In the genomic region with DNA sequence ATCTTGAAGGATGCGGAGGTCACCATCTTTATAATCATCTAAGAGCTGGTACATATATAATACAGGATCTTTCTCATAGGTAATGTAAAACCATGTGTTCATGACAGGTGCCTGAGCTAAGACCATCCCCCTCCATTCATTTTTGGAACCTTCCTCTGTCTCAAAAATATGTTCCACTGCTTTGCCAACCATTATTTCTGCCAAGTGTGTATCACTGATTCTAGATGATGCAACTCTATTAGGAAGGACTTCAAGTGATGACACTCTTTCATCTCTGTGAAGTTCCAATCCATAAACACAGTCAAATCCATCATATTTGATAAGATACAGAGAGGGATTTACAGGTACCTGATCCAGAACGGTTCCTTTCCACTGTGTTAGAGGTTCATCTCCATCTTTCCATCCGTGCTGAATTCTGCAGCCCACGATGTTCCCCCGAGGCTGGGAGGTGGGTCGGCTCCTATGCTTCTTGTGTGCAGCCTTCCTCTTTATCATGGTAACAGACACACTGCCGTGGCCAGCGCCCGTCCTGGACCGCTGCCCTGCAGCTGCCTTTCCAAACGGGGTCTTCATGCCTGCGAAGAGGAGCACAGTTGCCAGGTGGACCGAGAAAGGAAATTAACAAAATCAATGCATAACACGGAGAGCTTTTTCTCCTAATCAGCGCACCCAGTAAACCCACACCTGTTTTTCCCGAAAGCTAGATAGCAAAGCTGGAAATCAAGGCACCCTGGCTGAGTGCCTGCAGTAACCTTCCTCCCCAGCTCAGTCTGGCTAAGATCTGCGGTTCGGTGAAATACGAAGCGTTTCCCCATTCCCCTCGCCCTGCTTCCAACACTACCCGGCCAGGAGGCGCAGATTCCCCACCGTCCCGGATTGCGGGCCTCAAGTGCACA, we compare ENCODE assay signal across 8 cellular contexts. TPM values are rescaled to one million over a fixed set of nuclear protein-coding genes. Genes with fewer than 3 reads are reported as not detected.
DNase-seq lines count a peak whose midpoint lies in the region; ATAC-seq and TF ChIP-seq lines count a peak whose summit lies in the region.

No MANE protein-coding gene starts in this region.

- H3K4me2 ChIP-seq in OCI-LY1 (ENCODE audit: low read length), result peak overlapping the region; percentile 76

- DNase-seq in epithelial cell of prostate (ENCODE audit: low read depth, low spot score) (no peak), pons (ENCODE audit: low spot score) (no peak), NCI-H524 treated with DMSO at 0.1 percent for 48 hours (lab: John Stamatoyannopoulos, UW) (no peak), islet precursor cell (no peak), NCI-H1105 (lab: John Stamatoyannopoulos, UW) (no peak)
- DNase-seq in natural killer cell treated with Interleukin-12 subunit alpha and Interleukin-12 subunit beta and Interleukin-15 and Interleukin-18, amount 100 ng/mL, for 72 hours (ENCODE audit: low spot score), result no peak

- no peak for TF ChIP-seq CTCF in OCI-LY1 (IDR thresholded peaks at IDR 0.05; ENCODE audit: low read length)

- no peaks in the 10 kb centered on the region for H3F3A ChIP-seq in OCI-LY1 (ENCODE audit: insufficient read depth, low read length)

- peak; percentile 25 for ATAC-seq in GM18909 (IDR thresholded peaks at IDR 0.05; ENCODE audit: poor library complexity, unreplicated experiment)
- peak; percentile 9 to 32 for ATAC-seq in natural killer cell treated with Interleukin-12 subunit alpha and Interleukin-12 subunit beta and Interleukin-15 and Interleukin-18, amount 100 ng/mL, for 72 hours

- H3K36me3 Mint-ChIP-seq in natural killer cell treated with Interleukin-12 subunit alpha and Interleukin-12 subunit beta and Interleukin-15 and Interleukin-18, amount 100 ng/mL, for 72 hours, result peaks cover 4% of the 10 kb centered on the region

- H3K79me2 ChIP-seq in OCI-LY1 (ENCODE audit: insufficient read depth, low read length), result no peaks in the 10 kb centered on the region

- H3K9me3 ChIP-seq in OCI-LY1 (ENCODE audit: low read length), result no peaks in the 10 kb centered on the region

- peak overlapping the region; percentile 88 for H3K4me3 Mint-ChIP-seq in natural killer cell treated with Interleukin-12 subunit alpha and Interleukin-12 subunit beta and Interleukin-15 and Interleukin-18, amount 100 ng/mL, for 72 hours

- H3K4me3 ChIP-seq in OCI-LY1 (ENCODE audit: low read depth, low read length, poor library complexity, severe bottlenecking), result peak overlapping the region; percentile 94

- peaks cover 12% of the 10 kb centered on the region; the same call in 1 of the 2 replicates for H3K36me3 ChIP-seq in OCI-LY1 (ENCODE audit: insufficient read depth, low read length)

- H3K9me3 Mint-ChIP-seq in natural killer cell treated with Interleukin-12 subunit alpha and Interleukin-12 subunit beta and Interleukin-15 and Interleukin-18, amount 100 ng/mL, for 72 hours, result no peaks in the 10 kb centered on the region

- H3K4me1 ChIP-seq in OCI-LY1 (ENCODE audit: insufficient read depth, low read length, severe bottlenecking), result peaks cover 21% of the 10 kb centered on the region

- H3K9me2 ChIP-seq in OCI-LY1 (ENCODE audit: low read depth, low read length), result no peaks in the 10 kb centered on the region

- H3K27me3 Mint-ChIP-seq in natural killer cell treated with Interleukin-12 subunit alpha and Interleukin-12 subunit beta and Interleukin-15 and Interleukin-18, amount 100 ng/mL, for 72 hours, result peaks cover 0 to 11% of the 10 kb centered on the region in 2 donors

- H4K20me1 ChIP-seq in OCI-LY1 (ENCODE audit: insufficient read depth, low read length), result no peaks in the 10 kb centered on the region

- no peak overlapping the region for H2AFZ ChIP-seq in OCI-LY1 (ENCODE audit: low read length)

- H3K27ac ChIP-seq in OCI-LY1 (ENCODE audit: low read depth, low read length, poor library complexity, severe bottlenecking) (peak overlapping the region; percentile 36), epithelial cell of prostate (peak overlapping the region; percentile 56)

- peak overlapping the region; percentile 92 for H3K9ac ChIP-seq in OCI-LY1 (ENCODE audit: low read length)

- peak overlapping the region in 1 of 2 donors; percentile 26 for H3K27ac Mint-ChIP-seq in natural killer cell treated with Interleukin-12 subunit alpha and Interleukin-12 subunit beta and Interleukin-15 and Interleukin-18, amount 100 ng/mL, for 72 hours

- no peaks in the 10 kb centered on the region for H3K27me3 ChIP-seq in OCI-LY1 (ENCODE audit: insufficient read depth, low read length)

- peaks cover 5 to 13% of the 10 kb centered on the region in 2 donors for H3K4me1 Mint-ChIP-seq in natural killer cell treated with Interleukin-12 subunit alpha and Interleukin-12 subunit beta and Interleukin-15 and Interleukin-18, amount 100 ng/mL, for 72 hours (ENCODE audit: low read depth in 2 of 2)

RNA-seq across cellular contexts. Expression of gene SPIN3, which starts 0.7 kb away (rescaled TPM):
- 1 to 10 TPM; 5.4 to 6.6 TPM for total RNA-seq in natural killer cell treated with Interleukin-12 subunit alpha and Interleukin-12 subunit beta and Interleukin-15 and Interleukin-18, amount 100 ng/mL, for 72 hours
